Comparison of ENCODE assay signal across 17 cellular contexts in the genomic region with DNA sequence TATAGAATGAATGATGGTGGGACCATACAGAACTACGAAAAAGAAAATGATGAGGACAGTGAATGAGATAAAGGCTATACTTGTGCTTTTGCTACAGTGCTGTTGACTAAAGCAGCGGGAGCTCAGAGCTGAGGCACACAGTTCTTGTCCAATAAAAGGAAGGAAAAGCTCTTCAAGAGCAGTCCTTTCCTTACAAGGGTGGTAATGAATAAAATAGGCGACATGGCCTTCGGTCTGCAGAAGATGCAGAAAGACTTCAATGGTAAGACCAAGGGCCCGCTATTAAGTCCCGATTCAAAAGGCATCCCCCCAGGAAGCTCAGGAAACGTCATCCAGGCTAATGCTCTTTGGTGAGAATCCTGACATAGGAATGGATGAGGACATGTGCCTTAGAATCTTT. TPM values are rescaled to one million over a fixed set of nuclear protein-coding genes. Genes with fewer than 3 reads are reported as not detected.
DNase-seq lines count a peak whose midpoint lies in the region; ATAC-seq, FAIRE-seq and TF ChIP-seq lines count a peak whose summit lies in the region.
"Had no signal": no experiment of that assay in that cellular context is flagged by ENCODE, and none has a peak within 500 bp of the region (broad histone marks: within the 10 kb centered on the region; RNA-seq: fewer than 3 reads in every experiment).

No MANE protein-coding gene starts in this region.

- H2AFZ ChIP-seq in astrocyte (ENCODE audit: low read depth, low read length): no peak overlapping the region
- H2AFZ ChIP-seq in smooth muscle cell (ENCODE audit: low read depth): no peak overlapping the region

- intact Hi-C loops in esophagus muscularis mucosa (cut with DNase I): loop anchor here (5.0 kb wide), 1 partner anchor 38 kb away; no protein-coding TSS in a partner anchor
- intact Hi-C loops in thyroid gland (cut with DNase I): no loop called here
- intact Hi-C loops in pancreas (cut with DNase I): no loop called here
- intact Hi-C loops in left cardiac atrium (cut with DNase I): no loop called here

- no peaks in the 10 kb centered on the region for H3K9me3 Mint-ChIP-seq in astrocyte (ENCODE audit: unreplicated experiment)
- H3K9me3 Mint-ChIP-seq: CD14-positive monocyte; CD8-positive, alpha-beta T cell had no signal

- TF ChIP-seq POLR2A in esophagus muscularis mucosa (IDR thresholded peaks at IDR 0.05; ENCODE audit: low read depth) (no peak), thyroid gland (IDR thresholded peaks at IDR 0.05) (no peak)

- no peak overlapping the region for H3K4me3 ChIP-seq in astrocyte (ENCODE audit: insufficient read depth, low read depth, low read length)
- H3K4me3 ChIP-seq in esophagus muscularis mucosa: no peak overlapping the region
- no peak overlapping the region for H3K4me3 ChIP-seq in smooth muscle cell
- no peak overlapping the region for H3K4me3 ChIP-seq in thyroid gland (replicated peaks in 1 of 3)
- no peak overlapping the region for H3K4me3 ChIP-seq in pancreas
- H3K4me3 ChIP-seq: HAP-1 had no signal

- H3K9ac ChIP-seq in astrocyte (ENCODE audit: low read length): no peak overlapping the region
- H3K9ac ChIP-seq in smooth muscle cell (ENCODE audit: low read depth): no peak overlapping the region

- no peak for TF ChIP-seq CTCF in astrocyte (IDR thresholded peaks at IDR 0.05; ENCODE audit: insufficient read depth, low read depth, low read length)
- TF ChIP-seq CTCF in esophagus muscularis mucosa (IDR thresholded peaks at IDR 0.05): no peak
- TF ChIP-seq CTCF in smooth muscle cell (IDR thresholded peaks at IDR 0.05; ENCODE audit: borderline replicate concordance, insufficient read depth, poor library complexity, severe bottlenecking): no peak
- no peak for TF ChIP-seq CTCF in thyroid gland (IDR thresholded peaks at IDR 0.05)
- no peak for TF ChIP-seq CTCF in pancreas (IDR thresholded peaks at IDR 0.05)

- H3K4me3 Mint-ChIP-seq in astrocyte (ENCODE audit: unreplicated experiment): no peak overlapping the region
- H3K4me3 Mint-ChIP-seq: CD14-positive monocyte; CD8-positive, alpha-beta T cell had no signal

- H3K4me2 ChIP-seq in astrocyte (ENCODE audit: low read length) (peak overlapping the region; percentile 18), smooth muscle cell (peak overlapping the region; percentile 21)

- no peak for ATAC-seq in pancreas
- no peak for ATAC-seq in left cardiac atrium
- ATAC-seq: CD8-positive, alpha-beta T cell had no signal

- no peak for DNase-seq in astrocyte (ENCODE audit: low read depth)
- peak; percentile 55 for DNase-seq in esophagus muscularis mucosa (ENCODE audit: extremely low spot score)
- DNase-seq in smooth muscle cell (lab: John Stamatoyannopoulos, UW; ENCODE audit: unreplicated experiment): no peak
- no peak for DNase-seq in thyroid gland
- no peak for DNase-seq in HPDE6-E6E7 (ENCODE audit: extremely low spot score)
- DNase-seq in DMS153 (lab: John Stamatoyannopoulos, UW): no peak
- DNase-seq in pancreas: no peak
- DNase-seq in left cardiac atrium: no peak
- DNase-seq: CD8-positive, alpha-beta T cell; COR-L47; DND-41; GDM1 had no signal

- 80% methylated on average over 7 of the region's 7 CpGs for WGBS in esophagus muscularis mucosa
- WGBS in smooth muscle cell (ENCODE audit: low lambda C conversion rate): 81% methylated on average over 7 of the region's 7 CpGs
- WGBS in thyroid gland, 2 donors: 86 to 91% methylated on average over 7 of the region's 7 CpGs
- 89 to 92% methylated on average over 7 of the region's 7 CpGs for WGBS in pancreas, 2 donors

- FAIRE-seq in astrocyte (lab: Jason Lieb, UNC) (no peak), pancreas (lab: Jason Lieb, UNC) (no peak)
- FAIRE-seq: D721Med, GM12892, H1 had no signal

- no peaks in the 10 kb centered on the region for H3K27me3 Mint-ChIP-seq in astrocyte (ENCODE audit: low read depth, unreplicated experiment)

- no peak for TF ChIP-seq EP300 in esophagus muscularis mucosa (IDR thresholded peaks at IDR 0.05)

- no peak overlapping the region for H3K27ac Mint-ChIP-seq in astrocyte (ENCODE audit: unreplicated experiment)
- H3K27ac Mint-ChIP-seq: CD14-positive monocyte; CD8-positive, alpha-beta T cell had no signal

- H3K27ac ChIP-seq in astrocyte (ENCODE audit: low read depth, low read length): no peak overlapping the region
- peak overlapping the region in 3 of 4 donors; percentile 34 to 45 (median 36) for H3K27ac ChIP-seq in esophagus muscularis mucosa (replicated peaks in 1 of 4)
- H3K27ac ChIP-seq in smooth muscle cell (ENCODE audit: low read depth): peak overlapping the region; percentile 54
- peak overlapping the region in 2 of 3 donors; percentile 39 to 55 for H3K27ac ChIP-seq in thyroid gland
- H3K27ac ChIP-seq in pancreas: no peak overlapping the region

- peaks cover 41% of the 10 kb centered on the region for H3K4me1 Mint-ChIP-seq in astrocyte (ENCODE audit: low read depth, unreplicated experiment)
- H3K4me1 Mint-ChIP-seq: CD14-positive monocyte had no signal

- H3K9me3 ChIP-seq in astrocyte (ENCODE audit: insufficient read depth, low read depth, low read length): no peaks in the 10 kb centered on the region
- no peaks in the 10 kb centered on the region for H3K9me3 ChIP-seq in esophagus muscularis mucosa
- H3K9me3 ChIP-seq in smooth muscle cell (replicated peaks; ENCODE audit: low read depth): no peaks in the 10 kb centered on the region
- H3K9me3 ChIP-seq in thyroid gland: no peaks in the 10 kb centered on the region
- H3K9me3 ChIP-seq in pancreas: no peaks in the 10 kb centered on the region
- H3K9me3 ChIP-seq: HAP-1 had no signal

- H3K27me3 ChIP-seq in astrocyte (ENCODE audit: insufficient read depth, low read length) (no peaks in the 10 kb centered on the region), esophagus muscularis mucosa (no peaks in the 10 kb centered on the region), smooth muscle cell (ENCODE audit: low read depth) (no peaks in the 10 kb centered on the region), thyroid gland (no peaks in the 10 kb centered on the region), pancreas (no peaks in the 10 kb centered on the region)

- peaks cover 2% of the 10 kb centered on the region for H3K36me3 Mint-ChIP-seq in astrocyte (ENCODE audit: low read depth, unreplicated experiment)
- H3K36me3 Mint-ChIP-seq: CD14-positive monocyte; CD8-positive, alpha-beta T cell had no signal

- H3K36me3 ChIP-seq in astrocyte (ENCODE audit: insufficient read depth, low read length) (no peaks in the 10 kb centered on the region), esophagus muscularis mucosa (no peaks in the 10 kb centered on the region), smooth muscle cell (ENCODE audit: low read depth) (no peaks in the 10 kb centered on the region), thyroid gland (no peaks in the 10 kb centered on the region), pancreas (no peaks in the 10 kb centered on the region)
- H3K36me3 ChIP-seq: HAP-1 had no signal

- peaks cover 45% of the 10 kb centered on the region for H4K20me1 ChIP-seq in astrocyte (ENCODE audit: insufficient read depth, low read length)
- peaks cover 70% of the 10 kb centered on the region for H4K20me1 ChIP-seq in smooth muscle cell (ENCODE audit: low read depth)

- H3F3A ChIP-seq in smooth muscle cell (ENCODE audit: low read depth): peaks cover 6% of the 10 kb centered on the region

- peaks cover 87% of the 10 kb centered on the region for H3K79me2 ChIP-seq in astrocyte (ENCODE audit: insufficient read depth, low read length)
- H3K79me2 ChIP-seq in smooth muscle cell (ENCODE audit: low read depth): peaks cover 63% of the 10 kb centered on the region

- H3K4me1 ChIP-seq in astrocyte (ENCODE audit: insufficient read depth, low read length): peaks cover 50% of the 10 kb centered on the region
- peaks cover 32 to 88% (median 79%) of the 10 kb centered on the region in 4 donors for H3K4me1 ChIP-seq in esophagus muscularis mucosa
- H3K4me1 ChIP-seq in smooth muscle cell (ENCODE audit: low read depth): peaks cover 33% of the 10 kb centered on the region
- H3K4me1 ChIP-seq in thyroid gland: peaks cover 42 to 69% of the 10 kb centered on the region in 2 donors
- H3K4me1 ChIP-seq in pancreas: peaks cover 2 to 6% (median 4%) of the 10 kb centered on the region in 3 donors

RNA-seq across cellular contexts. Expression of a gene that starts 44.4 kb away (rescaled TPM):
- 96.8 and 101 TPM in 2 replicates for total RNA-seq in astrocyte
- total RNA-seq in esophagus muscularis mucosa: 100 to 1,000 TPM; 108 to 118 (median 111) TPM
- total RNA-seq in smooth muscle cell: 86.6 and 95.2 TPM in 2 replicates
- polyA plus RNA-seq in smooth muscle cell: 47.5 and 54.6 TPM in 2 replicates
- total RNA-seq in thyroid gland: 100 to 1,000 TPM; 100 to 155 (median 127) TPM
- total RNA-seq in pancreas: 10 to 100 TPM; 16.0 to 39.8 (median 23.2) TPM
- polyA plus RNA-seq in pancreas: 10 to 100 TPM in 1 of 2 donors, 1 to 10 TPM in 1; 7.3 to 19.7 TPM
- 10 to 100 TPM; 34.1 to 49.6 TPM for total RNA-seq in left cardiac atrium
- total RNA-seq: CD8-positive, alpha-beta T cell had no signal

Comparison
In these comparisons a context has a peak if more than half of its experiments do, and no peak if none do; other contexts are left out.
1. H3K27ac ChIP-seq: peak in esophagus muscularis mucosa (3 of 4), smooth muscle cell (single experiment) and thyroid gland (2 of 3); none in astrocyte (single experiment) and pancreas (0 of 4).